ENCODE assay signal across 22 cellular contexts in the genomic region with DNA sequence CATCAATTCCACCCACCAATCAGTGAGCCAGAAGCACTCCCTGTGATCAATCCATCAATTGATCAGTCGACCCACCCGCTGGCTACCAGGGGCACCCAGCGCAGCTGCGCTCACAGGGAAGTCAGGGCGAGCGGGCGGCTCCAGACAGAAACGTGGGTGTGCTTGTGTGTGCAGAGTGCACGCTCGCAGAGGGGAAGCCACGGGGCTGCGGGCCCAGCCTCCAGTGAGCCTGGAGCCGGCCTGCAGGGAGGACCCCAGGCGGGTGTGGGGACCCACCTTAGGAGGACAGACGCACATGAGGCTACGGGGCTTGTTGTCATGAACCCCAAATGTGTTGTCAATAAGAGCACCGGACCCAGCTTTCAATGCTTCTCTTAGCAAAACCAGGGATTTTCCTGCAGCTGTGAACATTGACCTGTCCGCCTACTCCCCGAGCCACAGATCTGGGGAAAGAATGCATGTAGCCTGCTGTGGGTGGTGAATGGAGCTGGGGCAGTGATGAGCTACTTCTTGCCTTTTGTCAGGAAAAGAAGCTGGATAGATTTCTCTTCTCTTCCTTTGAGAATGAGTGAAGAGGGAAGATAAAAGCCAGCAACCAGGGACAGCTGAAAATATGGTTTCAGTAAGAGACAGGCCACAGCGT.
"Had no signal": no experiment of that assay in that cellular context is flagged by ENCODE, and none has a peak within 500 bp of the region (broad histone marks: within the 10 kb centered on the region; RNA-seq: fewer than 3 reads in every experiment).

No MANE protein-coding gene starts in this region.

- H3K27me3 ChIP-seq: body of pancreas, transverse colon, uterus had no signal

- ATAC-seq: activated CD8-positive, alpha-beta memory T cell treated with anti-CD3 and anti-CD28 coated beads, Interleukin-2, amount 10 ng/mL, durations not matched to agents 7 days and 5 days; activated CD8-positive, alpha-beta T cell treated with anti-CD3 and anti-CD28 coated beads for 36 hours; body of pancreas; esophagus mucosa; left ventricle myocardium superior; stimulated activated effector memory CD8-positive, alpha-beta T cell treated with anti-CD3 and anti-CD28 coated beads, Interleukin-12 subunit alpha, Interleukin-12 subunit beta, amount 100 ng/mL, for 72 hours; T-cell had no signal

- H3K36me3 ChIP-seq: transverse colon, uterus, WERI-Rb-1 had no signal

- H3K27ac ChIP-seq: body of pancreas, hepatocyte, transverse colon, uterus, WERI-Rb-1 had no signal

- H3K9me3 ChIP-seq: body of pancreas, transverse colon, uterus had no signal

- DNase-seq: activated CD4-positive, alpha-beta T cell treated with anti-CD3 and anti-CD28 coated beads, Interleukin-2, amount 10 ng/mL, durations not matched to agents 7 days and 5 days; activated CD4-positive, CD25-positive, alpha-beta regulatory T cell treated with anti-CD3 and anti-CD28 coated beads, Interleukin-2, amount 50 U/mL, for 72 hours; activated CD8-positive, alpha-beta memory T cell treated with anti-CD3 and anti-CD28 coated beads, Interleukin-2, amount 10 ng/mL, durations not matched to agents 7 days and 5 days; activated CD8-positive, alpha-beta T cell treated with anti-CD3 and anti-CD28 coated beads for 36 hours; activated effector memory CD4-positive, alpha-beta T cell treated with anti-CD3 and anti-CD28 coated beads, Interleukin-2, amount 50 U/mL, for 16 hours; activated naive CD4-positive, alpha-beta T cell treated with anti-CD3 and anti-CD28 coated beads, Interleukin-2, amount 10 ng/mL, durations not matched to agents 7 days and 5 days; activated T-cell treated with anti-CD3 and anti-CD28 coated beads for 4 hours; amygdala; body of pancreas; effector memory CD4-positive, alpha-beta T cell; glutamatergic neuron; immature natural killer cell; left ventricle myocardium superior; stimulated activated CD4-positive, alpha-beta T cell treated with anti-CD3 and anti-CD28 coated beads, Interleukin-12 subunit alpha, Interleukin-12 subunit beta, amount 100 ng/mL, for 4 hours; stimulated activated CD4-positive, alpha-beta T cell treated with anti-CD3 and anti-CD28 coated beads, Interleukin-1b, Interleukin-23, amount 100 ng/mL, for 48 hours; T-cell; transverse colon; uterus; WERI-Rb-1 had no signal

- H3K4me3 ChIP-seq: body of pancreas, hepatocyte, transverse colon, uterus had no signal

- H3K4me1 ChIP-seq: body of pancreas, transverse colon, uterus had no signal

- H2AFZ ChIP-seq: hepatocyte had no signal
